In the genomic region with DNA sequence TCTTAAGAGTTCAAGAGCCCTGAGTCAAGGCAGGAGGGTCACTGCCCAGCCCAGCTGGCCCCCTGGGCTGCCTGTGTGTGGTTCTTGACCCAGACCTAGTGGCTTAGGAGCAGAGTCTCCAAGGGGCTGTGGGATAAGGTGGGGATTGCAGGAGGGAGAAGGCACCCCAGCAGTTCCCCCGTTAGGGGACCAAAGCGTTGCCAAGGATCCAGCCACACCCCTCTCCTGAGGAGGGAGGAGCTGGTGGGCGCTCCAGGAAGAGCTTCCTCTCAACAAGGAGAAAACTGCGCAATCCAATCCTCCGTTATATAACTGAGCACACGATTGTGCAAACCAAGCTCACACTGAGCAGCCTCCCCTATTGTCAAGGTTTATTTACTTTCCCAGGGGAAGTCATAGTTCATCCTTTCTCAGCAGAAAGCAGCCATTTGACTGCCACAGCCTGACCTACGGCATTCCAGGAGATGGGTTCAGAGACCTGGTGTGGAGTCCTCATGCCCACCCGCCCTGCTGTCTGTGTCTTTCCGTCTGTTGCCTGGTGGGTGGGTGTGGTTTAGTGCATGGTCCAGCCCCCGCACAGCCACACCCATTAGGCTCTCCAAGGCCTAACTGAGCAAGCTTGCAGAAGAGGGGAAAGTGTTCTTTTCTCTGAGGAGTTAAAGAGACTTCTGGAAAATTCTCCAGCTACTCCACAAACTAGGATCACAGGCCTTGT, we compare ENCODE assay signal across 1 cellular context.
TF ChIP-seq lines count a peak whose summit lies in the region.

No MANE protein-coding gene starts in this region.

TF ChIP-seq in HepG2, 621 proteins besides CTCF, POLR2A, EP300 and RAD21 (continued from another document and continues in another):
- TF ChIP-seq, protein P1, sequence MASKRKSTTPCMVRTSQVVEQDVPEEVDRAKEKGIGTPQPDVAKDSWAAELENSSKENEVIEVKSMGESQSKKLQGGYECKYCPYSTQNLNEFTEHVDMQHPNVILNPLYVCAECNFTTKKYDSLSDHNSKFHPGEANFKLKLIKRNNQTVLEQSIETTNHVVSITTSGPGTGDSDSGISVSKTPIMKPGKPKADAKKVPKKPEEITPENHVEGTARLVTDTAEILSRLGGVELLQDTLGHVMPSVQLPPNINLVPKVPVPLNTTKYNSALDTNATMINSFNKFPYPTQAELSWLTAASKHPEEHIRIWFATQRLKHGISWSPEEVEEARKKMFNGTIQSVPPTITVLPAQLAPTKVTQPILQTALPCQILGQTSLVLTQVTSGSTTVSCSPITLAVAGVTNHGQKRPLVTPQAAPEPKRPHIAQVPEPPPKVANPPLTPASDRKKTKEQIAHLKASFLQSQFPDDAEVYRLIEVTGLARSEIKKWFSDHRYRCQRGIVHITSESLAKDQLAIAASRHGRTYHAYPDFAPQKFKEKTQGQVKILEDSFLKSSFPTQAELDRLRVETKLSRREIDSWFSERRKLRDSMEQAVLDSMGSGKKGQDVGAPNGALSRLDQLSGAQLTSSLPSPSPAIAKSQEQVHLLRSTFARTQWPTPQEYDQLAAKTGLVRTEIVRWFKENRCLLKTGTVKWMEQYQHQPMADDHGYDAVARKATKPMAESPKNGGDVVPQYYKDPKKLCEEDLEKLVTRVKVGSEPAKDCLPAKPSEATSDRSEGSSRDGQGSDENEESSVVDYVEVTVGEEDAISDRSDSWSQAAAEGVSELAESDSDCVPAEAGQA (IDR thresholded peaks at IDR 0.05; ENCODE audit: low read depth) = peak; percentile 78; the same call in 1 of the 2 replicates
- TF ChIP-seq, protein P1 (CRISPR knock-in tag; IDR thresholded peaks at IDR 0.05; ENCODE audit: borderline replicate concordance) = peak; percentile 57; the same call in 1 of the 2 replicates
- TF ChIP-seq, protein P2, sequence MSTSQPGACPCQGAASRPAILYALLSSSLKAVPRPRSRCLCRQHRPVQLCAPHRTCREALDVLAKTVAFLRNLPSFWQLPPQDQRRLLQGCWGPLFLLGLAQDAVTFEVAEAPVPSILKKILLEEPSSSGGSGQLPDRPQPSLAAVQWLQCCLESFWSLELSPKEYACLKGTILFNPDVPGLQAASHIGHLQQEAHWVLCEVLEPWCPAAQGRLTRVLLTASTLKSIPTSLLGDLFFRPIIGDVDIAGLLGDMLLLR (CRISPR knock-in tag; IDR thresholded peaks at IDR 0.05) = no peak
- TF ChIP-seq ZNF776 (CRISPR knock-in tag; IDR thresholded peaks at IDR 0.05) = peak; percentile 47; the same call in 1 of the 2 replicates
- TF ChIP-seq XBP1 (CRISPR knock-in tag; IDR thresholded peaks at IDR 0.05) = no peak
- no peak for TF ChIP-seq EED (CRISPR knock-in tag; IDR thresholded peaks at IDR 0.05)
- no peak for TF ChIP-seq ZNF17 (CRISPR knock-in tag; IDR thresholded peaks at IDR 0.05)
- no peak for TF ChIP-seq SMARCE1 (IDR thresholded peaks at IDR 0.05; ENCODE audit: borderline replicate concordance)
- no peak for TF ChIP-seq CHD4 (IDR thresholded peaks at IDR 0.05; ENCODE audit: borderline replicate concordance, low read length)
- TF ChIP-seq CHCHD3 (CRISPR knock-in tag; IDR thresholded peaks at IDR 0.05) = no peak
- no peak for TF ChIP-seq SRY (CRISPR knock-in tag; IDR thresholded peaks at IDR 0.05)
- TF ChIP-seq ZNF441 (CRISPR knock-in tag; IDR thresholded peaks at IDR 0.05; ENCODE audit: borderline replicate concordance) = peak; percentile 99
- peak; percentile 76; the same call in 1 of the 2 replicates for TF ChIP-seq ZSCAN25 (CRISPR knock-in tag; IDR thresholded peaks at IDR 0.05)
- TF ChIP-seq PRPF4 (IDR thresholded peaks at IDR 0.05; ENCODE audit: low read depth, low read length, poor library complexity, severe bottlenecking) = no peak
- peak; percentile 98 for TF ChIP-seq HNF4A (CRISPR knock-in tag; IDR thresholded peaks at IDR 0.05)
- TF ChIP-seq ZNF331 (CRISPR knock-in tag; IDR thresholded peaks at IDR 0.05) = peak; percentile 93
- peak; percentile 72 for TF ChIP-seq MAFF (IDR thresholded peaks at IDR 0.05; ENCODE audit: low read depth, low read length)
- TF ChIP-seq NFATC3 (CRISPR knock-in tag; IDR thresholded peaks at IDR 0.05) = 0 out of 2 replicates have a peak, but pooled peaks have one; percentile 42
- TF ChIP-seq, protein P3, sequence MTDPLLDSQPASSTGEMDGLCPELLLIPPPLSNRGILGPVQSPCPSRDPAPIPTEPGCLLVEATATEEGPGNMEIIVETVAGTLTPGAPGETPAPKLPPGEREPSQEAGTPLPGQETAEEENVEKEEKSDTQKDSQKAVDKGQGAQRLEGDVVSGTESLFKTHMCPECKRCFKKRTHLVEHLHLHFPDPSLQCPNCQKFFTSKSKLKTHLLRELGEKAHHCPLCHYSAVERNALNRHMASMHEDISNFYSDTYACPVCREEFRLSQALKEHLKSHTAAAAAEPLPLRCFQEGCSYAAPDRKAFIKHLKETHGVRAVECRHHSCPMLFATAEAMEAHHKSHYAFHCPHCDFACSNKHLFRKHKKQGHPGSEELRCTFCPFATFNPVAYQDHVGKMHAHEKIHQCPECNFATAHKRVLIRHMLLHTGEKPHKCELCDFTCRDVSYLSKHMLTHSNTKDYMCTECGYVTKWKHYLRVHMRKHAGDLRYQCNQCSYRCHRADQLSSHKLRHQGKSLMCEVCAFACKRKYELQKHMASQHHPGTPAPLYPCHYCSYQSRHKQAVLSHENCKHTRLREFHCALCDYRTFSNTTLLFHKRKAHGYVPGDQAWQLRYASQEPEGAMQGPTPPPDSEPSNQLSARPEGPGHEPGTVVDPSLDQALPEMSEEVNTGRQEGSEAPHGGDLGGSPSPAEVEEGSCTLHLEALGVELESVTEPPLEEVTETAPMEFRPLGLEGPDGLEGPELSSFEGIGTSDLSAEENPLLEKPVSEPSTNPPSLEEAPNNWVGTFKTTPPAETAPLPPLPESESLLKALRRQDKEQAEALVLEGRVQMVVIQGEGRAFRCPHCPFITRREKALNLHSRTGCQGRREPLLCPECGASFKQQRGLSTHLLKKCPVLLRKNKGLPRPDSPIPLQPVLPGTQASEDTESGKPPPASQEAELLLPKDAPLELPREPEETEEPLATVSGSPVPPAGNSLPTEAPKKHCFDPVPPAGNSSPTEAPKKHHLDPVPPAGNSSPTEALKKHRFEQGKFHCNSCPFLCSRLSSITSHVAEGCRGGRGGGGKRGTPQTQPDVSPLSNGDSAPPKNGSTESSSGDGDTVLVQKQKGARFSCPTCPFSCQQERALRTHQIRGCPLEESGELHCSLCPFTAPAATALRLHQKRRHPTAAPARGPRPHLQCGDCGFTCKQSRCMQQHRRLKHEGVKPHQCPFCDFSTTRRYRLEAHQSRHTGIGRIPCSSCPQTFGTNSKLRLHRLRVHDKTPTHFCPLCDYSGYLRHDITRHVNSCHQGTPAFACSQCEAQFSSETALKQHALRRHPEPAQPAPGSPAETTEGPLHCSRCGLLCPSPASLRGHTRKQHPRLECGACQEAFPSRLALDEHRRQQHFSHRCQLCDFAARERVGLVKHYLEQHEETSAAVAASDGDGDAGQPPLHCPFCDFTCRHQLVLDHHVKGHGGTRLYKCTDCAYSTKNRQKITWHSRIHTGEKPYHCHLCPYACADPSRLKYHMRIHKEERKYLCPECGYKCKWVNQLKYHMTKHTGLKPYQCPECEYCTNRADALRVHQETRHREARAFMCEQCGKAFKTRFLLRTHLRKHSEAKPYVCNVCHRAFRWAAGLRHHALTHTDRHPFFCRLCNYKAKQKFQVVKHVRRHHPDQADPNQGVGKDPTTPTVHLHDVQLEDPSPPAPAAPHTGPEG (CRISPR knock-in tag; IDR thresholded peaks at IDR 0.05) = no peak
- TF ChIP-seq, protein P4, sequence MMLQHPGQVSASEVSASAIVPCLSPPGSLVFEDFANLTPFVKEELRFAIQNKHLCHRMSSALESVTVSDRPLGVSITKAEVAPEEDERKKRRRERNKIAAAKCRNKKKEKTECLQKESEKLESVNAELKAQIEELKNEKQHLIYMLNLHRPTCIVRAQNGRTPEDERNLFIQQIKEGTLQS (CRISPR knock-in tag; IDR thresholded peaks at IDR 0.05) = peak; percentile 39; the same call in 1 of the 2 replicates
- TF ChIP-seq SATB2 (CRISPR knock-in tag; IDR thresholded peaks at IDR 0.05) = no peak; the same call in 1 of the 2 replicates
- TF ChIP-seq NR2C2 (CRISPR knock-in tag; IDR thresholded peaks at IDR 0.05; ENCODE audit: borderline replicate concordance) = peak; percentile 93
- TF ChIP-seq, protein P5, sequence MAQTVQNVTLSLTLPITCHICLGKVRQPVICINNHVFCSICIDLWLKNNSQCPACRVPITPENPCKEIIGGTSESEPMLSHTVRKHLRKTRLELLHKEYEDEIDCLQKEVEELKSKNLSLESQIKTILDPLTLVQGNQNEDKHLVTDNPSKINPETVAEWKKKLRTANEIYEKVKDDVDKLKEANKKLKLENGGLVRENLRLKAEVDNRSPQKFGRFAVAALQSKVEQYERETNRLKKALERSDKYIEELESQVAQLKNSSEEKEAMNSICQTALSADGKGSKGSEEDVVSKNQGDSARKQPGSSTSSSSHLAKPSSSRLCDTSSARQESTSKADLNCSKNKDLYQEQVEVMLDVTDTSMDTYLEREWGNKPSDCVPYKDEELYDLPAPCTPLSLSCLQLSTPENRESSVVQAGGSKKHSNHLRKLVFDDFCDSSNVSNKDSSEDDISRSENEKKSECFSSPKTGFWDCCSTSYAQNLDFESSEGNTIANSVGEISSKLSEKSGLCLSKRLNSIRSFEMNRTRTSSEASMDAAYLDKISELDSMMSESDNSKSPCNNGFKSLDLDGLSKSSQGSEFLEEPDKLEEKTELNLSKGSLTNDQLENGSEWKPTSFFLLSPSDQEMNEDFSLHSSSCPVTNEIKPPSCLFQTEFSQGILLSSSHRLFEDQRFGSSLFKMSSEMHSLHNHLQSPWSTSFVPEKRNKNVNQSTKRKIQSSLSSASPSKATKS (CRISPR knock-in tag; IDR thresholded peaks at IDR 0.05) = no peak
- peak; percentile 92 for TF ChIP-seq MTA1 (CRISPR knock-in tag; IDR thresholded peaks at IDR 0.05; ENCODE audit: borderline replicate concordance)
- TF ChIP-seq TSC22D2 (CRISPR knock-in tag; IDR thresholded peaks at IDR 0.05; ENCODE audit: borderline replicate concordance) = no peak
- peak; percentile 72; the same call in 1 of the 2 replicates for TF ChIP-seq ATF7-NPFF (CRISPR knock-in tag; IDR thresholded peaks at IDR 0.05; ENCODE audit: low read depth)
- TF ChIP-seq ZNF256 (CRISPR knock-in tag; conservative IDR thresholded peaks at IDR 0.05) = peak; percentile 81; the same call in 1 of the 2 replicates
- TF ChIP-seq MAF1 (CRISPR knock-in tag; IDR thresholded peaks at IDR 0.05; ENCODE audit: borderline replicate concordance) = no peak
- no peak for TF ChIP-seq ZNF496 (CRISPR knock-in tag; IDR thresholded peaks at IDR 0.05; ENCODE audit: insufficient replicate concordance)
- TF ChIP-seq, protein P6, sequence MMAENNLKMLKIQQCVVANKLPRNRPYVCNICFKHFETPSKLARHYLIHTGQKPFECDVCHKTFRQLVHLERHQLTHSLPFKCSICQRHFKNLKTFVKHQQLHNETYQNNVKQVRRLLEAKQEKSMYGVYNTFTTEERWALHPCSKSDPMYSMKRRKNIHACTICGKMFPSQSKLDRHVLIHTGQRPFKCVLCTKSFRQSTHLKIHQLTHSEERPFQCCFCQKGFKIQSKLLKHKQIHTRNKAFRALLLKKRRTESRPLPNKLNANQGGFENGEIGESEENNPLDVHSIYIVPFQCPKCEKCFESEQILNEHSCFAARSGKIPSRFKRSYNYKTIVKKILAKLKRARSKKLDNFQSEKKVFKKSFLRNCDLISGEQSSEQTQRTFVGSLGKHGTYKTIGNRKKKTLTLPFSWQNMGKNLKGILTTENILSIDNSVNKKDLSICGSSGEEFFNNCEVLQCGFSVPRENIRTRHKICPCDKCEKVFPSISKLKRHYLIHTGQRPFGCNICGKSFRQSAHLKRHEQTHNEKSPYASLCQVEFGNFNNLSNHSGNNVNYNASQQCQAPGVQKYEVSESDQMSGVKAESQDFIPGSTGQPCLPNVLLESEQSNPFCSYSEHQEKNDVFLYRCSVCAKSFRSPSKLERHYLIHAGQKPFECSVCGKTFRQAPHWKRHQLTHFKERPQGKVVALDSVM (CRISPR knock-in tag; IDR thresholded peaks at IDR 0.05) = no peak
- no peak for TF ChIP-seq SRSF9 (IDR thresholded peaks at IDR 0.05; ENCODE audit: borderline replicate concordance, insufficient read depth, low read depth, low read length, poor library complexity, severe bottlenecking)
- TF ChIP-seq EZH2 (conservative IDR thresholded peaks at IDR 0.05; ENCODE audit: low read depth, low read length) = no peak
- no peak for TF ChIP-seq RFX3 (CRISPR knock-in tag; IDR thresholded peaks at IDR 0.05)
- peak; percentile 95 for TF ChIP-seq SP5 (CRISPR knock-in tag; IDR thresholded peaks at IDR 0.05; ENCODE audit: borderline replicate concordance, low read depth)
- peak; percentile 74 for TF ChIP-seq GATAD1 (CRISPR knock-in tag; IDR thresholded peaks at IDR 0.05)
- TF ChIP-seq ZSCAN20 (CRISPR knock-in tag; IDR thresholded peaks at IDR 0.05; ENCODE audit: borderline replicate concordance) = no peak; the same call in 1 of the 2 replicates
- 0 out of 2 replicates have a peak, but pooled peaks have one; percentile 56 for TF ChIP-seq ZNF724P (CRISPR knock-in tag; IDR thresholded peaks at IDR 0.05; ENCODE audit: borderline replicate concordance)
- TF ChIP-seq ZNF878 (CRISPR knock-in tag; IDR thresholded peaks at IDR 0.05) = no peak
- TF ChIP-seq RBFOX2 (IDR thresholded peaks at IDR 0.05; ENCODE audit: low read depth, low read length) = no peak
- TF ChIP-seq, protein P7, sequence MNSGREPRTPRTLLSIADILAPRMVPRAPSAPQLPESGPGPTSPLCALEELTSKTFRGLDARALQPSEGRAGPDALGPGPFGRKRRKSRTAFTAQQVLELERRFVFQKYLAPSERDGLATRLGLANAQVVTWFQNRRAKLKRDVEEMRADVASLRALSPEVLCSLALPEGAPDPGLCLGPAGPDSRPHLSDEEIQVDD (CRISPR knock-in tag; IDR thresholded peaks at IDR 0.05; ENCODE audit: borderline replicate concordance) = no peak
- TF ChIP-seq, protein P8, sequence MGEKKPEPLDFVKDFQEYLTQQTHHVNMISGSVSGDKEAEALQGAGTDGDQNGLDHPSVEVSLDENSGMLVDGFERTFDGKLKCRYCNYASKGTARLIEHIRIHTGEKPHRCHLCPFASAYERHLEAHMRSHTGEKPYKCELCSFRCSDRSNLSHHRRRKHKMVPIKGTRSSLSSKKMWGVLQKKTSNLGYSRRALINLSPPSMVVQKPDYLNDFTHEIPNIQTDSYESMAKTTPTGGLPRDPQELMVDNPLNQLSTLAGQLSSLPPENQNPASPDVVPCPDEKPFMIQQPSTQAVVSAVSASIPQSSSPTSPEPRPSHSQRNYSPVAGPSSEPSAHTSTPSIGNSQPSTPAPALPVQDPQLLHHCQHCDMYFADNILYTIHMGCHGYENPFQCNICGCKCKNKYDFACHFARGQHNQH (CRISPR knock-in tag; IDR thresholded peaks at IDR 0.05) = peak; percentile 98
